15 cellular contexts compared by ENCODE assay signal in genomic region chr1:243924188-243924587, GRCh38.
DNase-seq lines count a peak whose midpoint lies in the region; ATAC-seq, FAIRE-seq and TF ChIP-seq lines count a peak whose summit lies in the region.
"Had no signal": no experiment of that assay in that cellular context is flagged by ENCODE, and none has a peak within 500 bp of the region (broad histone marks: within the 10 kb centered on the region; RNA-seq: fewer than 3 reads in every experiment).

No MANE protein-coding gene starts in this region.

- peak overlapping the region; percentile 38 for H3K27ac Mint-ChIP-seq in astrocyte (ENCODE audit: unreplicated experiment)

- no peaks in the 10 kb centered on the region for H3K9me3 ChIP-seq in astrocyte (ENCODE audit: insufficient read depth, low read depth, low read length)
- H3K9me3 ChIP-seq: BE2C, upper lobe of left lung had no signal

- H3K4me3 Mint-ChIP-seq in astrocyte (ENCODE audit: unreplicated experiment): no peak overlapping the region

- H2AFZ ChIP-seq in astrocyte (ENCODE audit: low read depth, low read length): peak overlapping the region; percentile 12

- H3K27ac ChIP-seq in astrocyte (ENCODE audit: low read depth, low read length): peak overlapping the region; percentile 55
- H3K27ac ChIP-seq: upper lobe of left lung had no signal

- H3K4me1 Mint-ChIP-seq in astrocyte (ENCODE audit: low read depth, unreplicated experiment): peaks cover 18% of the 10 kb centered on the region

- peaks cover 41% of the 10 kb centered on the region for H3K4me1 ChIP-seq in astrocyte (ENCODE audit: insufficient read depth, low read length)
- H3K4me1 ChIP-seq: BE2C had no signal

- TF ChIP-seq CTCF in astrocyte (IDR thresholded peaks at IDR 0.05; ENCODE audit: insufficient read depth, low read depth, low read length): no peak

- ATAC-seq in HG03139 (IDR thresholded peaks at IDR 0.05; ENCODE audit: unreplicated experiment): no peak

- no peaks in the 10 kb centered on the region for H3K36me3 Mint-ChIP-seq in astrocyte (ENCODE audit: low read depth, unreplicated experiment)

- H3K9ac ChIP-seq in astrocyte (ENCODE audit: low read length): peak overlapping the region; percentile 62

- H3K9me3 Mint-ChIP-seq in astrocyte (ENCODE audit: unreplicated experiment): no peaks in the 10 kb centered on the region

- FAIRE-seq in astrocyte (lab: Jason Lieb, UNC): peak; percentile 41

- no peaks in the 10 kb centered on the region for H3K79me2 ChIP-seq in astrocyte (ENCODE audit: insufficient read depth, low read length)

- H3K4me3 ChIP-seq in astrocyte (ENCODE audit: insufficient read depth, low read depth, low read length): no peak overlapping the region
- H3K4me3 ChIP-seq: upper lobe of left lung had no signal

- peak overlapping the region; percentile 67 for H3K4me2 ChIP-seq in astrocyte (ENCODE audit: low read length)

- H3K27me3 Mint-ChIP-seq in astrocyte (ENCODE audit: low read depth, unreplicated experiment): no peaks in the 10 kb centered on the region

- no peaks in the 10 kb centered on the region for H3K36me3 ChIP-seq in astrocyte (ENCODE audit: insufficient read depth, low read length)
- H3K36me3 ChIP-seq: BE2C, upper lobe of left lung had no signal

- DNase-seq in AG08395 (ENCODE audit: low spot score) (peak; percentile 77), HS-27A (ENCODE audit: low read depth) (peak; percentile 72), astrocyte (ENCODE audit: low read depth) (peak; percentile 49), hepatic stellate cell (ENCODE audit: low spot score) (peak; percentile 80), HK-2 (ENCODE audit: unreplicated experiment) (no peak), DMS114 treated with DMSO at 0.1 percent for 48 hours (lab: John Stamatoyannopoulos, UW; ENCODE audit: unreplicated experiment) (no peak), T1000 (lab: John Stamatoyannopoulos, UW) (no peak)
- DNase-seq: activated CD4-positive, alpha-beta T cell treated with anti-CD3 and anti-CD28 coated beads, Interleukin-2, amount 50 U/mL, for 1 hour; activated effector memory CD4-positive, alpha-beta T cell treated with anti-CD3 and anti-CD28 coated beads, Interleukin-2, amount 50 U/mL, for 16 hours; BE2C; GDM1; NCI-H1092; NCI-H69; upper lobe of left lung had no signal

- H4K20me1 ChIP-seq in astrocyte (ENCODE audit: insufficient read depth, low read length): no peaks in the 10 kb centered on the region

- H3K27me3 ChIP-seq in astrocyte (ENCODE audit: insufficient read depth, low read length): no peaks in the 10 kb centered on the region
- H3K27me3 ChIP-seq: BE2C, upper lobe of left lung had no signal

Comparison
In these comparisons a context has a peak if more than half of its experiments do, and no peak if none do; other contexts are left out.
1. DNase-seq: peak in AG08395 (single experiment), HS-27A (single experiment), astrocyte (single experiment) and hepatic stellate cell (single experiment); none in HK-2 (single experiment), DMS114 treated with DMSO at 0.1 percent for 48 hours (single experiment) and T1000 (single experiment).